In genomic region chr15:41556657-41557056, GRCh38 we compare ENCODE assay signal across 1 cellular context.
TF ChIP-seq lines count a peak whose summit lies in the region.

No MANE protein-coding gene starts in this region.

TF ChIP-seq in GM23338, 12 proteins besides CTCF, POLR2A, EP300 and RAD21 (continued from another document):
- no peak for TF ChIP-seq ZNF462 (CRISPR knock-in tag; IDR thresholded peaks at IDR 0.05)
- TF ChIP-seq JUNB (IDR thresholded peaks at IDR 0.05; ENCODE audit: unreplicated experiment) = no peak
